Comparison of ENCODE assay signal across 16 cellular contexts in genomic region chr12:11793896-11794295, GRCh38.
A peak's percentile ranks its signal among the peaks of the same experiment; 100 is the strongest.
DNase-seq lines count a peak whose midpoint lies in the region; ATAC-seq, FAIRE-seq and TF ChIP-seq lines count a peak whose summit lies in the region.
"Had no signal": no experiment of that assay in that cellular context is flagged by ENCODE, and none has a peak within 500 bp of the region (broad histone marks: within the 10 kb centered on the region; RNA-seq: fewer than 3 reads in every experiment).

No MANE protein-coding gene starts in this region.

- intact Hi-C loops in Calu3 (cut with micrococcal nuclease; ENCODE audit: unreplicated experiment): loop anchor here (2.0 kb wide), 1 partner anchor 45 kb away; no protein-coding TSS in a partner anchor

- no peaks in the 10 kb centered on the region for H3K9me2 ChIP-seq in hepatocyte (replicated peaks; ENCODE audit: insufficient read depth)

- no peaks in the 10 kb centered on the region for H3K36me3 ChIP-seq in hepatocyte (replicated peaks; ENCODE audit: insufficient read depth, low read depth)
- H3K36me3 ChIP-seq in rectal smooth muscle tissue (ENCODE audit: control insufficient read depth, insufficient read depth, low read length): peaks cover 2% of the 10 kb centered on the region
- no peaks in the 10 kb centered on the region for H3K36me3 ChIP-seq in upper lobe of left lung

- H3K4me3 ChIP-seq in hepatocyte: no peak overlapping the region
- peak overlapping the region; percentile 17 for H3K4me3 ChIP-seq in rectal smooth muscle tissue (ENCODE audit: low read length)
- no peak overlapping the region for H3K4me3 ChIP-seq in upper lobe of left lung

- H4K20me1 ChIP-seq in hepatocyte (ENCODE audit: insufficient read depth, poor library complexity, severe bottlenecking): no peaks in the 10 kb centered on the region

- peaks cover 15% of the 10 kb centered on the region for H3K79me2 ChIP-seq in hepatocyte

- peak overlapping the region; percentile 9 for H3K4me2 ChIP-seq in hepatocyte

- TF ChIP-seq CTCF in Calu3 (IDR thresholded peaks at IDR 0.05; ENCODE audit: unreplicated experiment) (no peak), brain (conservative IDR thresholded peaks at IDR 0.05) (no peak), hepatocyte (IDR thresholded peaks at IDR 0.05; ENCODE audit: poor library complexity) (no peak), upper lobe of left lung (IDR thresholded peaks at IDR 0.05) (no peak), D721Med (IDR thresholded peaks at IDR 0.05; ENCODE audit: insufficient read depth, missing control alignments) (no peak)

- no peak for TF ChIP-seq POLR2A in upper lobe of left lung (IDR thresholded peaks at IDR 0.05)

- H2AFZ ChIP-seq in hepatocyte: no peak overlapping the region

- DNase-seq in Calu3 (no peak), hepatocyte (ENCODE audit: low spot score) (no peak), upper lobe of left lung (no peak), D721Med (ENCODE audit: insufficient read length, low spot score) (no peak), H4 (ENCODE audit: low spot score) (no peak)
- DNase-seq: ACHN; activated CD4-positive, CD25-positive, alpha-beta regulatory T cell treated with anti-CD3 and anti-CD28 coated beads, Interleukin-2, amount 50 U/mL, for 72 hours; activated T-cell treated with anti-CD3 and anti-CD28 coated beads, Interleukin-2, amount 50 U/mL, for 72 hours; DMS153; NCI-H1436 treated with DMSO at 0.1 percent for 48 hours; NCI-H82 had no signal

- CTCF ChIA-PET in Calu3 (lab: Charles Lee): interaction anchor here (0.9 kb wide), 1 partner anchor 48 kb away, joined by 10 read pairs; no protein-coding TSS in a partner anchor

- ATAC-seq in HG03097 (IDR thresholded peaks at IDR 0.05; ENCODE audit: low FRiP score, unreplicated experiment): no peak
- no peak for ATAC-seq in upper lobe of left lung (ENCODE audit: low FRiP score in 2 of 2)
- ATAC-seq: activated T-cell treated with anti-CD3 and anti-CD28 coated beads, Interleukin-2, amount 50 U/mL, for 72 hours had no signal

- no TSS peak for BruUV-seq in Calu3 (replicated peaks; lab: Mats Ljungman, UMichigan)

- WGBS in hepatocyte (ENCODE audit: low lambda C conversion rate, missing lambda C conversion rate): 65% methylated on average over 7 of the region's 7 CpGs
- 63 to 64% methylated on average over 7 of the region's 7 CpGs for WGBS in upper lobe of left lung, 2 donors

- H3K4me3 Mint-ChIP-seq in Calu3 (ENCODE audit: low read depth, unreplicated experiment): peak overlapping the region; percentile 27
- H3K4me3 Mint-ChIP-seq in brain: peak overlapping the region in 3 of 5 experiments; percentile 11 to 28 (median 27)
- H3K4me3 Mint-ChIP-seq: activated T-cell treated with anti-CD3 and anti-CD28 coated beads, Interleukin-2, amount 50 U/mL, for 72 hours had no signal

- H3K9me3 Mint-ChIP-seq in Calu3 (ENCODE audit: low read depth, unreplicated experiment) (no peaks in the 10 kb centered on the region), brain (no peaks in the 10 kb centered on the region)

- H3K4me1 ChIP-seq in hepatocyte (ENCODE audit: insufficient read depth): peaks cover 19% of the 10 kb centered on the region
- H3K4me1 ChIP-seq in rectal smooth muscle tissue (ENCODE audit: control insufficient read depth, insufficient read depth, low read length): peaks cover 33% of the 10 kb centered on the region
- peaks cover 30 to 40% (median 36%) of the 10 kb centered on the region in 4 donors for H3K4me1 ChIP-seq in upper lobe of left lung

- H3K4me1 Mint-ChIP-seq in Calu3 (ENCODE audit: low read depth, unreplicated experiment) (peaks cover 85% of the 10 kb centered on the region), brain (peaks cover 34% of the 10 kb centered on the region)

- H3K9ac ChIP-seq in rectal smooth muscle tissue (ENCODE audit: low read length): no peak overlapping the region

- TF ChIP-seq EP300 in upper lobe of left lung (IDR thresholded peaks at IDR 0.05): no peak

- H3K36me3 Mint-ChIP-seq in Calu3 (ENCODE audit: insufficient read depth, unreplicated experiment) (peaks cover 25% of the 10 kb centered on the region), brain (peaks cover 17% of the 10 kb centered on the region)

- H3K9me3 ChIP-seq in hepatocyte (ENCODE audit: low read depth) (no peaks in the 10 kb centered on the region), upper lobe of left lung (no peaks in the 10 kb centered on the region)

- peak overlapping the region; percentile 39 for H3K27ac ChIP-seq in hepatocyte
- H3K27ac ChIP-seq in rectal smooth muscle tissue (ENCODE audit: low read depth, low read length): peak overlapping the region; percentile 75
- H3K27ac ChIP-seq in upper lobe of left lung: peak overlapping the region in 2 of 4 donors; percentile 6 to 37

- H3K27me3 Mint-ChIP-seq in Calu3 (ENCODE audit: unreplicated experiment) (no peaks in the 10 kb centered on the region), brain (peaks cover 18% of the 10 kb centered on the region)

- FAIRE-seq in D721Med (lab: Jason Lieb, UNC): no peak
- FAIRE-seq: bronchial epithelial cell, urothelium cell line had no signal

- H3K27ac Mint-ChIP-seq in Calu3 (ENCODE audit: unreplicated experiment): peak overlapping the region; percentile 96
- peak overlapping the region in 4 of 5 experiments; percentile 57 to 91 (median 74) for H3K27ac Mint-ChIP-seq in brain
- H3K27ac Mint-ChIP-seq: activated T-cell treated with anti-CD3 and anti-CD28 coated beads, Interleukin-2, amount 50 U/mL, for 72 hours had no signal

- no peaks in the 10 kb centered on the region for H3K27me3 ChIP-seq in hepatocyte
- no peaks in the 10 kb centered on the region for H3K27me3 ChIP-seq in rectal smooth muscle tissue (ENCODE audit: control insufficient read depth, insufficient read depth, low read length)
- no peaks in the 10 kb centered on the region for H3K27me3 ChIP-seq in upper lobe of left lung
